Comparison of ENCODE assay signal across 17 cellular contexts in genomic region chr16:57192720-57193486, GRCh38. TPM values are rescaled to one million over a fixed set of nuclear protein-coding genes. Genes with fewer than 3 reads are reported as not detected.
DNase-seq lines count a peak whose midpoint lies in the region; ATAC-seq and TF ChIP-seq lines count a peak whose summit lies in the region.
"Had no signal": no experiment of that assay in that cellular context is flagged by ENCODE, and none has a peak within 500 bp of the region (broad histone marks: within the 10 kb centered on the region; RNA-seq: fewer than 3 reads in every experiment).

No MANE protein-coding gene starts in this region.

- peak overlapping the region; percentile 71 for H3K27ac ChIP-seq in SJSA1
- peak overlapping the region; percentile 1 for H3K27ac ChIP-seq in vagina
- H3K27ac ChIP-seq: dorsolateral prefrontal cortex had no signal

- no peak for DNase-seq in activated T-cell treated with anti-CD3 and anti-CD28 coated beads, Interleukin-2, amount 50 U/mL, for 72 hours
- no peak for DNase-seq in activated T-cell treated with anti-CD3 and anti-CD28 coated beads, Interleukin-2, amount 50 U/mL, for 1 hour
- DNase-seq in SJSA1 (ENCODE audit: low read depth in 1 of 2, low spot score in 2 of 2), result peak in 1 of 2 experiments; percentile 43
- peak; percentile 58 for DNase-seq in fibroblast of the aortic adventitia (ENCODE audit: low read depth)
- no peak for DNase-seq in vagina (ENCODE audit: extremely low spot score in 2 of 2)
- no peak for DNase-seq in NCI-H2081 treated with DMSO at 0.1 percent for 48 hours (lab: John Stamatoyannopoulos, UW)
- DNase-seq in endothelial cell (ENCODE audit: low spot score), result no peak
- DNase-seq in activated naive CD8-positive, alpha-beta T cell treated with anti-CD3 and anti-CD28 coated beads for 36 hours, result no peak
- DNase-seq: 8988T, DMS 273 treated with DMSO at 0.1 percent for 48 hours, dorsolateral prefrontal cortex, head of caudate nucleus, KBM-7, left lung, NCI-H1930, nephron progenitor cell, tibial artery had no signal

- no peak for TF ChIP-seq POLR2A in vagina (IDR thresholded peaks at IDR 0.05)

- no peaks in the 10 kb centered on the region for H3K27me3 Mint-ChIP-seq in activated T-cell treated with anti-CD3 and anti-CD28 coated beads, Interleukin-2, amount 50 U/mL, for 72 hours (ENCODE audit: low read depth)
- no peaks in the 10 kb centered on the region for H3K27me3 Mint-ChIP-seq in endothelial cell (ENCODE audit: unreplicated experiment)
- H3K27me3 Mint-ChIP-seq in activated naive CD8-positive, alpha-beta T cell treated with anti-CD3 and anti-CD28 coated beads for 36 hours, result no peaks in the 10 kb centered on the region

- peaks cover 61% of the 10 kb centered on the region for H3K4me1 ChIP-seq in SJSA1 (replicated peaks)
- peaks cover 57% of the 10 kb centered on the region for H3K4me1 ChIP-seq in vagina

- intact Hi-C loops in vagina (cut with DNase I), result no loop called here

- no peaks in the 10 kb centered on the region for H3K9me3 Mint-ChIP-seq in activated T-cell treated with anti-CD3 and anti-CD28 coated beads, Interleukin-2, amount 50 U/mL, for 72 hours
- no peaks in the 10 kb centered on the region for H3K9me3 Mint-ChIP-seq in endothelial cell (ENCODE audit: unreplicated experiment)
- H3K9me3 Mint-ChIP-seq in activated naive CD8-positive, alpha-beta T cell treated with anti-CD3 and anti-CD28 coated beads for 36 hours, result no peaks in the 10 kb centered on the region
- H3K9me3 Mint-ChIP-seq: nephron progenitor cell had no signal

- TF ChIP-seq CTCF in fibroblast of the aortic adventitia (IDR thresholded peaks at IDR 0.05; ENCODE audit: insufficient read depth, low read length) (no peak), vagina (IDR thresholded peaks at IDR 0.05) (no peak), endothelial cell (IDR thresholded peaks at IDR 0.05; ENCODE audit: unreplicated experiment) (no peak)

- H3K4me1 Mint-ChIP-seq in activated T-cell treated with anti-CD3 and anti-CD28 coated beads, Interleukin-2, amount 50 U/mL, for 72 hours (ENCODE audit: low read depth), result peaks cover 49% of the 10 kb centered on the region
- H3K4me1 Mint-ChIP-seq in endothelial cell (ENCODE audit: unreplicated experiment), result peaks cover 29% of the 10 kb centered on the region
- H3K4me1 Mint-ChIP-seq in activated naive CD8-positive, alpha-beta T cell treated with anti-CD3 and anti-CD28 coated beads for 36 hours, result peaks cover 45% of the 10 kb centered on the region

- H3K27me3 ChIP-seq in SJSA1 (replicated peaks), result no peaks in the 10 kb centered on the region
- no peaks in the 10 kb centered on the region for H3K27me3 ChIP-seq in vagina
- H3K27me3 ChIP-seq: dorsolateral prefrontal cortex, left lung, tibial artery had no signal

- H3K36me3 ChIP-seq in SJSA1 (peaks cover 13% of the 10 kb centered on the region), vagina (no peaks in the 10 kb centered on the region)
- H3K36me3 ChIP-seq: left lung, tibial artery had no signal

- H3K4me3 Mint-ChIP-seq in activated T-cell treated with anti-CD3 and anti-CD28 coated beads, Interleukin-2, amount 50 U/mL, for 72 hours, result peak overlapping the region in 1 of 2 donors; percentile 1
- no peak overlapping the region for H3K4me3 Mint-ChIP-seq in endothelial cell (ENCODE audit: unreplicated experiment)
- H3K4me3 Mint-ChIP-seq in activated naive CD8-positive, alpha-beta T cell treated with anti-CD3 and anti-CD28 coated beads for 36 hours, result no peak overlapping the region
- H3K4me3 Mint-ChIP-seq: nephron progenitor cell had no signal

- peaks cover 0 to 2% of the 10 kb centered on the region in 2 donors for H3K36me3 Mint-ChIP-seq in activated T-cell treated with anti-CD3 and anti-CD28 coated beads, Interleukin-2, amount 50 U/mL, for 72 hours (ENCODE audit: insufficient read depth in 2 of 2)
- peaks cover 4% of the 10 kb centered on the region for H3K36me3 Mint-ChIP-seq in endothelial cell (ENCODE audit: low read depth, unreplicated experiment)
- peaks cover 17% of the 10 kb centered on the region for H3K36me3 Mint-ChIP-seq in activated naive CD8-positive, alpha-beta T cell treated with anti-CD3 and anti-CD28 coated beads for 36 hours

- no peaks in the 10 kb centered on the region for H3K9me3 ChIP-seq in SJSA1 (replicated peaks)
- H3K9me3 ChIP-seq in vagina, result no peaks in the 10 kb centered on the region
- H3K9me3 ChIP-seq: left lung, tibial artery had no signal

- no peak for ATAC-seq in activated T-cell treated with anti-CD3 and anti-CD28 coated beads, Interleukin-2, amount 50 U/mL, for 72 hours (replicated peaks in 1 of 2)
- ATAC-seq: left lung had no signal

- H3K27ac Mint-ChIP-seq in activated T-cell treated with anti-CD3 and anti-CD28 coated beads, Interleukin-2, amount 50 U/mL, for 72 hours, result peak overlapping the region; percentile 0
- H3K27ac Mint-ChIP-seq in endothelial cell (ENCODE audit: unreplicated experiment), result no peak overlapping the region
- no peak overlapping the region for H3K27ac Mint-ChIP-seq in activated naive CD8-positive, alpha-beta T cell treated with anti-CD3 and anti-CD28 coated beads for 36 hours
- H3K27ac Mint-ChIP-seq: nephron progenitor cell had no signal

- H3K4me3 ChIP-seq in SJSA1 (no peak overlapping the region), fibroblast of the aortic adventitia (ENCODE audit: low read depth, low read length) (no peak overlapping the region), vagina (no peak overlapping the region)
- H3K4me3 ChIP-seq: dorsolateral prefrontal cortex, left lung, tibial artery had no signal

RNA-seq across cellular contexts. Expression of gene RSPRY1, which starts 6.8 kb away (rescaled TPM):
- 10 to 100 TPM; 33.9 to 39.8 TPM for total RNA-seq in activated T-cell treated with anti-CD3 and anti-CD28 coated beads, Interleukin-2, amount 50 U/mL, for 72 hours
- 13.9 and 40.2 TPM in 2 replicates for total RNA-seq in SJSA1 (2014; rRNA removed; shearing (Covaris generic))
- total RNA-seq in fibroblast of the aortic adventitia (ENCODE audit: low replicate concordance) (27.5 and 49.8 TPM in 2 replicates), vagina (37.6 TPM), endothelial cell (ENCODE audit: unreplicated experiment) (63.0 TPM)
- 10 to 100 TPM; 27.2 to 30.5 TPM for total RNA-seq in activated naive CD8-positive, alpha-beta T cell treated with anti-CD3 and anti-CD28 coated beads for 36 hours

RNA-seq across cellular contexts. Expression of gene PSME3IP1, which starts 7.1 kb away (rescaled TPM):
- total RNA-seq in activated T-cell treated with anti-CD3 and anti-CD28 coated beads, Interleukin-2, amount 50 U/mL, for 72 hours, result 100 to 1,000 TPM; 120 to 140 TPM
- 93.1 and 112 TPM in 2 replicates for total RNA-seq in SJSA1 (2014; rRNA removed; shearing (Covaris generic))
- total RNA-seq in fibroblast of the aortic adventitia (ENCODE audit: low replicate concordance) (61.7 and 71.5 TPM in 2 replicates), vagina (70.5 TPM), endothelial cell (ENCODE audit: unreplicated experiment) (84.8 TPM)
- total RNA-seq in activated naive CD8-positive, alpha-beta T cell treated with anti-CD3 and anti-CD28 coated beads for 36 hours, result 100 to 1,000 TPM; 109 to 117 TPM

RNA-seq across cellular contexts. Expression of gene ARL2BP, which starts 52.2 kb away (rescaled TPM):
- total RNA-seq in activated T-cell treated with anti-CD3 and anti-CD28 coated beads, Interleukin-2, amount 50 U/mL, for 72 hours, result 10 to 100 TPM; 27.9 to 30.3 TPM
- 115 and 118 TPM in 2 replicates for total RNA-seq in SJSA1 (2014; rRNA removed; shearing (Covaris generic))
- 65.3 and 127 TPM in 2 replicates for total RNA-seq in fibroblast of the aortic adventitia (ENCODE audit: low replicate concordance)
- total RNA-seq in vagina, result 44.7 TPM
- total RNA-seq in endothelial cell (ENCODE audit: unreplicated experiment), result 46.7 TPM
- 10 to 100 TPM; 16.2 to 17.1 TPM for total RNA-seq in activated naive CD8-positive, alpha-beta T cell treated with anti-CD3 and anti-CD28 coated beads for 36 hours
